1 cellular context compared by ENCODE assay signal in the genomic region with DNA sequence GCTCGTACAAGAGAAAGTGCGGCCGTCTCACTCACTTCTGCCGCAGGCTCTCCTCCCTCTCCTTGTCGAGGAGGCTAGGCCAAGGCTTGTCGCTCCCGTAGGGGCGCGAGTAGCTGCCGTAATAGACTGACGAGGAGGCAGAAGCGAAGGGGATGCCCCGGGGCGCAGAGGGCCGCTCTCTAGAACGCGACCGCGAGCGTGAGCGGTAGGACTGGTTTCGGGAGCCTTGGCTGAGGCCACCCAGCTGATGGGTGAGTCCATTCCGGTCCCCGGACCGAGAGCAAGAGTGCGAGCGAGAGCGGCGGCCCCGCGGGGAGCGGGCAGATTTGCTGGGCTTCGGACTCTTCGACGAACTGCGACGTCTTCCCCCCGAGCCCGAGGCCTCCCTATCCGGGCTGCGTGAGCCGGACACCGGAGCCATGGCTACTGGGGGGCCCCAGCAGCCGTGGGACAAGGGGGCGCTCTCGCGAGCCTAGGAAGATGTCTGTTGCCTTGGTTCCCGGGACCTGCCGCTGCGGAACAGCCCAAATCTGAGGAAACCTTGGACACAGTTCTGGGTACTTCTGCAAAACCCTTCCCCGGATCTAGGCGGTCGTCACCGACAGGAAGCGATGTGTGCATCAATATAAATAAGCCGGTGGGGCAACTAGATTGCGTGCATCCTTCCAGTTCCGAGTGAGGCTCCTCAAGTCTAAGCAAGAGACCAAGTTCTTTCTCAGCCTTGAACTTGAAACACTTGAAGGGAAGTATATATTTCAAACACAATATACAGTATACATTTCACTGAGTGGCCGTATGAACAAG.
A peak's percentile ranks its signal among the peaks of the same experiment; 100 is the strongest.
TF ChIP-seq lines count a peak whose summit lies in the region.

NKAP (minus strand) TSS at position 567 of the 804 bp plus-strand sequence; CDS start at position 421, 146 bp downstream.

TF ChIP-seq in HepG2, 621 proteins besides CTCF, POLR2A, EP300 and RAD21 (continued from another document and continues in another):
- TF ChIP-seq, protein P1, sequence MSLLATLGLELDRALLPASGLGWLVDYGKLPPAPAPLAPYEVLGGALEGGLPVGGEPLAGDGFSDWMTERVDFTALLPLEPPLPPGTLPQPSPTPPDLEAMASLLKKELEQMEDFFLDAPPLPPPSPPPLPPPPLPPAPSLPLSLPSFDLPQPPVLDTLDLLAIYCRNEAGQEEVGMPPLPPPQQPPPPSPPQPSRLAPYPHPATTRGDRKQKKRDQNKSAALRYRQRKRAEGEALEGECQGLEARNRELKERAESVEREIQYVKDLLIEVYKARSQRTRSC (CRISPR knock-in tag; IDR thresholded peaks at IDR 0.05; ENCODE audit: low read depth) = no peak
- peak; percentile 39 for TF ChIP-seq MED8 (CRISPR knock-in tag; IDR thresholded peaks at IDR 0.05; ENCODE audit: insufficient replicate concordance)
- TF ChIP-seq CBFB (CRISPR knock-in tag; IDR thresholded peaks at IDR 0.05) = 0 out of 2 replicates have a peak, but pooled peaks have one; percentile 32
- no peak for TF ChIP-seq STAT6 (CRISPR knock-in tag; IDR thresholded peaks at IDR 0.05; ENCODE audit: borderline replicate concordance)
- TF ChIP-seq, protein P2, sequence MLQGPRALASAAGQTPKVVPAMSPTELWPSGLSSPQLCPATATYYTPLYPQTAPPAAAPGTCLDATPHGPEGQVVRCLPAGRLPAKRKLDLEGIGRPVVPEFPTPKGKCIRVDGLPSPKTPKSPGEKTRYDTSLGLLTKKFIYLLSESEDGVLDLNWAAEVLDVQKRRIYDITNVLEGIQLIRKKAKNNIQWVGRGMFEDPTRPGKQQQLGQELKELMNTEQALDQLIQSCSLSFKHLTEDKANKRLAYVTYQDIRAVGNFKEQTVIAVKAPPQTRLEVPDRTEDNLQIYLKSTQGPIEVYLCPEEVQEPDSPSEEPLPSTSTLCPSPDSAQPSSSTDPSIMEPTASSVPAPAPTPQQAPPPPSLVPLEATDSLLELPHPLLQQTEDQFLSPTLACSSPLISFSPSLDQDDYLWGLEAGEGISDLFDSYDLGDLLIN (CRISPR knock-in tag; IDR thresholded peaks at IDR 0.05; ENCODE audit: borderline replicate concordance) = no peak
- TF ChIP-seq, protein P3, sequence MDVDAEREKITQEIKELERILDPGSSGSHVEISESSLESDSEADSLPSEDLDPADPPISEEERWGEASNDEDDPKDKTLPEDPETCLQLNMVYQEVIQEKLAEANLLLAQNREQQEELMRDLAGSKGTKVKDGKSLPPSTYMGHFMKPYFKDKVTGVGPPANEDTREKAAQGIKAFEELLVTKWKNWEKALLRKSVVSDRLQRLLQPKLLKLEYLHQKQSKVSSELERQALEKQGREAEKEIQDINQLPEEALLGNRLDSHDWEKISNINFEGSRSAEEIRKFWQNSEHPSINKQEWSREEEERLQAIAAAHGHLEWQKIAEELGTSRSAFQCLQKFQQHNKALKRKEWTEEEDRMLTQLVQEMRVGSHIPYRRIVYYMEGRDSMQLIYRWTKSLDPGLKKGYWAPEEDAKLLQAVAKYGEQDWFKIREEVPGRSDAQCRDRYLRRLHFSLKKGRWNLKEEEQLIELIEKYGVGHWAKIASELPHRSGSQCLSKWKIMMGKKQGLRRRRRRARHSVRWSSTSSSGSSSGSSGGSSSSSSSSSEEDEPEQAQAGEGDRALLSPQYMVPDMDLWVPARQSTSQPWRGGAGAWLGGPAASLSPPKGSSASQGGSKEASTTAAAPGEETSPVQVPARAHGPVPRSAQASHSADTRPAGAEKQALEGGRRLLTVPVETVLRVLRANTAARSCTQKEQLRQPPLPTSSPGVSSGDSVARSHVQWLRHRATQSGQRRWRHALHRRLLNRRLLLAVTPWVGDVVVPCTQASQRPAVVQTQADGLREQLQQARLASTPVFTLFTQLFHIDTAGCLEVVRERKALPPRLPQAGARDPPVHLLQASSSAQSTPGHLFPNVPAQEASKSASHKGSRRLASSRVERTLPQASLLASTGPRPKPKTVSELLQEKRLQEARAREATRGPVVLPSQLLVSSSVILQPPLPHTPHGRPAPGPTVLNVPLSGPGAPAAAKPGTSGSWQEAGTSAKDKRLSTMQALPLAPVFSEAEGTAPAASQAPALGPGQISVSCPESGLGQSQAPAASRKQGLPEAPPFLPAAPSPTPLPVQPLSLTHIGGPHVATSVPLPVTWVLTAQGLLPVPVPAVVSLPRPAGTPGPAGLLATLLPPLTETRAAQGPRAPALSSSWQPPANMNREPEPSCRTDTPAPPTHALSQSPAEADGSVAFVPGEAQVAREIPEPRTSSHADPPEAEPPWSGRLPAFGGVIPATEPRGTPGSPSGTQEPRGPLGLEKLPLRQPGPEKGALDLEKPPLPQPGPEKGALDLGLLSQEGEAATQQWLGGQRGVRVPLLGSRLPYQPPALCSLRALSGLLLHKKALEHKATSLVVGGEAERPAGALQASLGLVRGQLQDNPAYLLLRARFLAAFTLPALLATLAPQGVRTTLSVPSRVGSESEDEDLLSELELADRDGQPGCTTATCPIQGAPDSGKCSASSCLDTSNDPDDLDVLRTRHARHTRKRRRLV (CRISPR knock-in tag; IDR thresholded peaks at IDR 0.05) = 0 out of 2 replicates have a peak, but pooled peaks have one; percentile 29
- no peak for TF ChIP-seq DDIT3 (CRISPR knock-in tag; IDR thresholded peaks at IDR 0.05)
- peak; percentile 40; the same call in 1 of the 2 replicates for TF ChIP-seq HNF4G (IDR thresholded peaks at IDR 0.05; ENCODE audit: borderline replicate concordance, low read depth, low read length)
- TF ChIP-seq HNF4G (CRISPR knock-in tag; IDR thresholded peaks at IDR 0.05; ENCODE audit: borderline replicate concordance, low read depth) = no peak
- TF ChIP-seq, protein P4, sequence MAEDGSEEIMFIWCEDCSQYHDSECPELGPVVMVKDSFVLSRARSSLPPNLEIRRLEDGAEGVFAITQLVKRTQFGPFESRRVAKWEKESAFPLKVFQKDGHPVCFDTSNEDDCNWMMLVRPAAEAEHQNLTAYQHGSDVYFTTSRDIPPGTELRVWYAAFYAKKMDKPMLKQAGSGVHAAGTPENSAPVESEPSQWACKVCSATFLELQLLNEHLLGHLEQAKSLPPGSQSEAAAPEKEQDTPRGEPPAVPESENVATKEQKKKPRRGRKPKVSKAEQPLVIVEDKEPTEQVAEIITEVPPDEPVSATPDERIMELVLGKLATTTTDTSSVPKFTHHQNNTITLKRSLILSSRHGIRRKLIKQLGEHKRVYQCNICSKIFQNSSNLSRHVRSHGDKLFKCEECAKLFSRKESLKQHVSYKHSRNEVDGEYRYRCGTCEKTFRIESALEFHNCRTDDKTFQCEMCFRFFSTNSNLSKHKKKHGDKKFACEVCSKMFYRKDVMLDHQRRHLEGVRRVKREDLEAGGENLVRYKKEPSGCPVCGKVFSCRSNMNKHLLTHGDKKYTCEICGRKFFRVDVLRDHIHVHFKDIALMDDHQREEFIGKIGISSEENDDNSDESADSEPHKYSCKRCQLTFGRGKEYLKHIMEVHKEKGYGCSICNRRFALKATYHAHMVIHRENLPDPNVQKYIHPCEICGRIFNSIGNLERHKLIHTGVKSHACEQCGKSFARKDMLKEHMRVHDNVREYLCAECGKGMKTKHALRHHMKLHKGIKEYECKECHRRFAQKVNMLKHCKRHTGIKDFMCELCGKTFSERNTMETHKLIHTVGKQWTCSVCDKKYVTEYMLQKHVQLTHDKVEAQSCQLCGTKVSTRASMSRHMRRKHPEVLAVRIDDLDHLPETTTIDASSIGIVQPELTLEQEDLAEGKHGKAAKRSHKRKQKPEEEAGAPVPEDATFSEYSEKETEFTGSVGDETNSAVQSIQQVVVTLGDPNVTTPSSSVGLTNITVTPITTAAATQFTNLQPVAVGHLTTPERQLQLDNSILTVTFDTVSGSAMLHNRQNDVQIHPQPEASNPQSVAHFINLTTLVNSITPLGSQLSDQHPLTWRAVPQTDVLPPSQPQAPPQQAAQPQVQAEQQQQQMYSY (CRISPR knock-in tag; IDR thresholded peaks at IDR 0.05) = no peak
- no peak; the same call in 1 of the 2 replicates for TF ChIP-seq BRD4 (CRISPR knock-in tag; IDR thresholded peaks at IDR 0.05)
- TF ChIP-seq IKZF1 (IDR thresholded peaks at IDR 0.05) = no peak
- TF ChIP-seq ATAD3A (CRISPR knock-in tag; IDR thresholded peaks at IDR 0.05) = no peak
- TF ChIP-seq, protein P5, sequence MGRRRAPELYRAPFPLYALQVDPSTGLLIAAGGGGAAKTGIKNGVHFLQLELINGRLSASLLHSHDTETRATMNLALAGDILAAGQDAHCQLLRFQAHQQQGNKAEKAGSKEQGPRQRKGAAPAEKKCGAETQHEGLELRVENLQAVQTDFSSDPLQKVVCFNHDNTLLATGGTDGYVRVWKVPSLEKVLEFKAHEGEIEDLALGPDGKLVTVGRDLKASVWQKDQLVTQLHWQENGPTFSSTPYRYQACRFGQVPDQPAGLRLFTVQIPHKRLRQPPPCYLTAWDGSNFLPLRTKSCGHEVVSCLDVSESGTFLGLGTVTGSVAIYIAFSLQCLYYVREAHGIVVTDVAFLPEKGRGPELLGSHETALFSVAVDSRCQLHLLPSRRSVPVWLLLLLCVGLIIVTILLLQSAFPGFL (CRISPR knock-in tag; IDR thresholded peaks at IDR 0.05) = no peak
- TF ChIP-seq ZC3H13 (CRISPR knock-in tag; IDR thresholded peaks at IDR 0.05) = 0 out of 2 replicates have a peak, but pooled peaks have one; percentile 30
- peak; percentile 74; the same call in 1 of the 2 replicates for TF ChIP-seq CAMTA2 (CRISPR knock-in tag; IDR thresholded peaks at IDR 0.05; ENCODE audit: borderline replicate concordance)
- no peak for TF ChIP-seq ZNF709 (CRISPR knock-in tag; IDR thresholded peaks at IDR 0.05)
- TF ChIP-seq ZNF101 (CRISPR knock-in tag; IDR thresholded peaks at IDR 0.05; ENCODE audit: borderline replicate concordance, low read depth) = no peak
- no peak for TF ChIP-seq NFIC (IDR thresholded peaks at IDR 0.05; ENCODE audit: low read length)
- TF ChIP-seq KLF11 (CRISPR knock-in tag; IDR thresholded peaks at IDR 0.05) = no peak
- no peak for TF ChIP-seq IRF1 (CRISPR knock-in tag; IDR thresholded peaks at IDR 0.05; ENCODE audit: low read depth)
- TF ChIP-seq SALL2 (CRISPR knock-in tag; IDR thresholded peaks at IDR 0.05) = no peak
- TF ChIP-seq ZNF496 (CRISPR knock-in tag; IDR thresholded peaks at IDR 0.05; ENCODE audit: insufficient replicate concordance) = no peak
- peak; percentile 22; the same call in 1 of the 2 replicates for TF ChIP-seq NKX3-1 (CRISPR knock-in tag; IDR thresholded peaks at IDR 0.05)
- no peak; the same call in 1 of the 2 replicates for TF ChIP-seq HMG20A (CRISPR knock-in tag; IDR thresholded peaks at IDR 0.05; ENCODE audit: borderline replicate concordance)
- TF ChIP-seq ZNF766 (CRISPR knock-in tag; IDR thresholded peaks at IDR 0.05; ENCODE audit: borderline replicate concordance) = no peak
- TF ChIP-seq ZNF552 (CRISPR knock-in tag; IDR thresholded peaks at IDR 0.05; ENCODE audit: borderline replicate concordance) = no peak
- TF ChIP-seq ZNF326 (CRISPR knock-in tag; IDR thresholded peaks at IDR 0.05; ENCODE audit: borderline replicate concordance) = no peak
- no peak for TF ChIP-seq ATF3 (CRISPR knock-in tag; IDR thresholded peaks at IDR 0.05)
- TF ChIP-seq MIER3 (CRISPR knock-in tag; IDR thresholded peaks at IDR 0.05; ENCODE audit: borderline replicate concordance) = no peak
- TF ChIP-seq, protein P6, sequence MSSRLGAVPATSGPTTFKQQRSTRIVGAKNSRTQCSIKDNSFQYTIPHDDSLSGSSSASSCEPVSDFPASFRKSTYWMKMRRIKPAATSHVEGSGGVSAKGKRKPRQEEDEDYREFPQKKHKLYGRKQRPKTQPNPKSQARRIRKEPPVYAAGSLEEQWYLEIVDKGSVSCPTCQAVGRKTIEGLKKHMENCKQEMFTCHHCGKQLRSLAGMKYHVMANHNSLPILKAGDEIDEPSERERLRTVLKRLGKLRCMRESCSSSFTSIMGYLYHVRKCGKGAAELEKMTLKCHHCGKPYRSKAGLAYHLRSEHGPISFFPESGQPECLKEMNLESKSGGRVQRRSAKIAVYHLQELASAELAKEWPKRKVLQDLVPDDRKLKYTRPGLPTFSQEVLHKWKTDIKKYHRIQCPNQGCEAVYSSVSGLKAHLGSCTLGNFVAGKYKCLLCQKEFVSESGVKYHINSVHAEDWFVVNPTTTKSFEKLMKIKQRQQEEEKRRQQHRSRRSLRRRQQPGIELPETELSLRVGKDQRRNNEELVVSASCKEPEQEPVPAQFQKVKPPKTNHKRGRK (CRISPR knock-in tag; IDR thresholded peaks at IDR 0.05) = no peak
